Comparison of ENCODE assay signal across 9 cellular contexts in genomic region chr5:88503065-88503394, GRCh38.
A peak's percentile ranks its signal among the peaks of the same experiment; 100 is the strongest.
DNase-seq lines count a peak whose midpoint lies in the region; ATAC-seq and TF ChIP-seq lines count a peak whose summit lies in the region.
"Had no signal": no experiment of that assay in that cellular context is flagged by ENCODE, and none has a peak within 500 bp of the region (broad histone marks: within the 10 kb centered on the region; RNA-seq: fewer than 3 reads in every experiment).

No MANE protein-coding gene starts in this region.

- no peak overlapping the region for H4K91ac ChIP-seq in neuronal stem cell (ENCODE audit: low read depth, low read length, poor library complexity)

- H3K14ac ChIP-seq in neuronal stem cell (ENCODE audit: low read length), result no peak overlapping the region

- H3K79me1 ChIP-seq in neuronal stem cell (ENCODE audit: low read depth, low read length), result no peaks in the 10 kb centered on the region

- H3K4me3 Mint-ChIP-seq in endothelial cell (ENCODE audit: unreplicated experiment), result no peak overlapping the region

- peaks cover 3% of the 10 kb centered on the region for H3K4me1 Mint-ChIP-seq in endothelial cell (ENCODE audit: unreplicated experiment)

- H3K9ac ChIP-seq in DND-41 (ENCODE audit: low read depth, low read length) (peak overlapping the region; percentile 69), neuronal stem cell (ENCODE audit: low read depth, low read length, poor library complexity) (no peak overlapping the region)

- no peak overlapping the region for H2BK120ac ChIP-seq in neuronal stem cell (ENCODE audit: low read depth, low read length)

- H4K20me1 ChIP-seq in DND-41 (ENCODE audit: insufficient read depth, low read length), result no peaks in the 10 kb centered on the region

- H3K4me1 ChIP-seq in DND-41 (ENCODE audit: insufficient read depth, low read length) (peaks cover 20% of the 10 kb centered on the region), neuronal stem cell (ENCODE audit: control insufficient read depth in 2 of 2, insufficient read depth in 1 of 2, low read depth in 1 of 2, low read length in 2 of 2) (peaks cover 0 to 2% of the 10 kb centered on the region in 2 donors)

- TF ChIP-seq CTCF in DND-41 (IDR thresholded peaks at IDR 0.05; ENCODE audit: borderline replicate concordance, extremely low read depth, low read length, poor library complexity, severe bottlenecking) (no peak), endothelial cell (IDR thresholded peaks at IDR 0.05; ENCODE audit: unreplicated experiment) (no peak)

- no peak overlapping the region for H2BK12ac ChIP-seq in neuronal stem cell (ENCODE audit: low read length)

- H3K18ac ChIP-seq in neuronal stem cell (ENCODE audit: low read length), result no peak overlapping the region

- H3K79me2 ChIP-seq in DND-41 (ENCODE audit: insufficient read depth, low read length), result no peaks in the 10 kb centered on the region

- H4K8ac ChIP-seq in neuronal stem cell (ENCODE audit: low read depth, low read length), result no peak overlapping the region

- H3K4me3 ChIP-seq in DND-41 (ENCODE audit: low read depth in 1 of 2, low read length in 2 of 2), result peak overlapping the region; percentile 39 to 62; a peak in 3 of 4 replicates
- no peak overlapping the region for H3K4me3 ChIP-seq in neuronal stem cell (ENCODE audit: low read length in 2 of 2)
- H3K4me3 ChIP-seq: K562 had no signal

- no peaks in the 10 kb centered on the region for H3K36me3 Mint-ChIP-seq in endothelial cell (ENCODE audit: low read depth, unreplicated experiment)

- no peaks in the 10 kb centered on the region for H3K36me3 ChIP-seq in DND-41 (ENCODE audit: insufficient read depth, low read length)
- no peaks in the 10 kb centered on the region for H3K36me3 ChIP-seq in neuronal stem cell (replicated peaks in 1 of 2; ENCODE audit: control insufficient read depth in 2 of 2, insufficient read depth in 2 of 2, low read length in 2 of 2)

- no peaks in the 10 kb centered on the region for H3K27me3 ChIP-seq in DND-41 (ENCODE audit: insufficient read depth, low read length, poor library complexity)
- H3K27me3 ChIP-seq in neuronal stem cell (ENCODE audit: control insufficient read depth in 3 of 3, insufficient read depth in 3 of 3, low read depth in 1 of 3, low read length in 3 of 3), result no peaks in the 10 kb centered on the region

- H3K27ac ChIP-seq in DND-41 (ENCODE audit: low read length) (peak overlapping the region; percentile 96), caudate nucleus (ENCODE audit: low read depth, low read length) (peak overlapping the region; percentile 55), neuronal stem cell (replicated peaks; ENCODE audit: low read length) (no peak overlapping the region)

- H3K9me3 ChIP-seq in DND-41 (ENCODE audit: insufficient read depth, low read length, severe bottlenecking), result no peaks in the 10 kb centered on the region
- H3K9me3 ChIP-seq in neuronal stem cell (replicated peaks in 1 of 2; ENCODE audit: control insufficient read depth in 2 of 2, insufficient read depth in 1 of 2, low read depth in 1 of 2, low read length in 2 of 2), result no peaks in the 10 kb centered on the region

- H3K23ac ChIP-seq in neuronal stem cell (ENCODE audit: low read depth, low read length, poor library complexity), result no peak overlapping the region

- H2BK15ac ChIP-seq in neuronal stem cell (ENCODE audit: low read length), result no peak overlapping the region

- no peak overlapping the region for H3K27ac Mint-ChIP-seq in endothelial cell (ENCODE audit: unreplicated experiment)

- peak overlapping the region; percentile 74 for H3K4me2 ChIP-seq in DND-41 (ENCODE audit: insufficient read depth, low read length)
- H3K4me2 ChIP-seq in neuronal stem cell (ENCODE audit: insufficient read depth, low read length, poor library complexity, severe bottlenecking), result no peak overlapping the region

- H2BK5ac ChIP-seq in neuronal stem cell (ENCODE audit: low read length), result no peak overlapping the region

- peaks cover 2% of the 10 kb centered on the region for H3K27me3 Mint-ChIP-seq in endothelial cell (ENCODE audit: unreplicated experiment)

- no peaks in the 10 kb centered on the region for H3K9me3 Mint-ChIP-seq in endothelial cell (ENCODE audit: unreplicated experiment)

- H2AFZ ChIP-seq in DND-41 (ENCODE audit: low read depth, low read length) (peak overlapping the region; percentile 89), neuronal stem cell (ENCODE audit: low read length) (peak overlapping the region; percentile 60)

- DNase-seq in DND-41, result no peak
- DNase-seq in M059J (ENCODE audit: low read depth), result peak; percentile 44
- peak in 1 of 61 donors; percentile 40 for DNase-seq in caudate nucleus (lab: John Stamatoyannopoulos, UW)
- DNase-seq in neuronal stem cell (ENCODE audit: low spot score), result no peak
- DNase-seq in NCI-H187 (lab: John Stamatoyannopoulos, UW), result no peak
- no peak for DNase-seq in endothelial cell (ENCODE audit: low spot score)
- DNase-seq in AG08396 (ENCODE audit: low spot score), result no peak
- DNase-seq in central memory CD4-positive, alpha-beta T cell, result no peak

- peak; percentile 36; the same call in 2 of the 3 replicates for ATAC-seq in DND-41 (ENCODE audit: insufficient read depth, low read depth)
- ATAC-seq: K562 had no signal

- no peak overlapping the region for H2AK5ac ChIP-seq in neuronal stem cell (ENCODE audit: low read depth, low read length)

- WGBS in neuronal stem cell (ENCODE audit: extremely low coverage in 2 of 2, insufficient read length in 2 of 2, insufficient replicate concordance in 1 of 2), 2 donors, result no CpG with 5 or more reads among the region's 2 CpGs

- H3K4ac ChIP-seq in neuronal stem cell (ENCODE audit: low read length), result no peak overlapping the region

Comparison
In these comparisons a context has a peak if more than half of its experiments do, and no peak if none do; other contexts are left out.
1. H3K4me3 ChIP-seq: peak in DND-41 (2 of 2); none in neuronal stem cell (0 of 2).